17 cellular contexts compared by ENCODE assay signal in genomic region chr2:12059616-12060441, GRCh38.
DNase-seq lines count a peak whose midpoint lies in the region; ATAC-seq and TF ChIP-seq lines count a peak whose summit lies in the region.
"Had no signal": no experiment of that assay in that cellular context is flagged by ENCODE, and none has a peak within 500 bp of the region (broad histone marks: within the 10 kb centered on the region; RNA-seq: fewer than 3 reads in every experiment).

No MANE protein-coding gene starts in this region.

- H4K20me1 ChIP-seq in SK-N-SH (ENCODE audit: insufficient read depth) (no peaks in the 10 kb centered on the region), H9 (ENCODE audit: control insufficient read depth, insufficient read depth, insufficient read length) (no peaks in the 10 kb centered on the region)

- no peak overlapping the region for H3K4me3 ChIP-seq in HFF-Myc (replicated peaks; ENCODE audit: low read depth, low read length)
- no peak overlapping the region for H3K4me3 ChIP-seq in SK-N-SH (ENCODE audit: low read depth in 2 of 2, low read length in 1 of 2)
- no peak overlapping the region for H3K4me3 ChIP-seq in fibroblast of villous mesenchyme (ENCODE audit: low read depth, low read length)
- no peak overlapping the region for H3K4me3 ChIP-seq in upper lobe of left lung
- H3K4me3 ChIP-seq: SK-N-MC, uterus had no signal

- H3K27me3 ChIP-seq in SK-N-SH (ENCODE audit: insufficient read depth) = no peaks in the 10 kb centered on the region
- H3K27me3 ChIP-seq in H9 (ENCODE audit: insufficient read depth, low read length) = no peaks in the 10 kb centered on the region
- no peaks in the 10 kb centered on the region for H3K27me3 ChIP-seq in upper lobe of left lung
- H3K27me3 ChIP-seq: uterus had no signal

- no peak overlapping the region for H3K14ac ChIP-seq in H9 (ENCODE audit: insufficient read depth, low read length)

- WGBS in SK-N-SH (ENCODE audit: low lambda C conversion rate) = 60% methylated on average over 2 of the region's 2 CpGs
- WGBS in H9 (ENCODE audit: extremely low coverage, insufficient read length, low lambda C conversion rate) = no CpG with 5 or more reads among the region's 2 CpGs
- WGBS in upper lobe of left lung, 2 donors = 81 to 89% methylated on average over 2 of the region's 2 CpGs

- no peak for TF ChIP-seq EP300 in SK-N-SH (IDR thresholded peaks at IDR 0.05; ENCODE audit: borderline replicate concordance in 1 of 2, low read depth in 1 of 2, low read length in 1 of 2)
- no peak for TF ChIP-seq EP300 in upper lobe of left lung (IDR thresholded peaks at IDR 0.05)

- H3K79me2 ChIP-seq in SK-N-SH (ENCODE audit: insufficient read depth) (no peaks in the 10 kb centered on the region), H9 (ENCODE audit: insufficient read depth, low read length) (0 out of 2 replicates have a peak, but pooled peaks cover 2% of the 10 kb centered on the region)

- ATAC-seq in upper lobe of left lung (ENCODE audit: low FRiP score in 2 of 2) = no peak

- POLR2A ChIA-PET in SK-N-SH (lab: Yijun Ruan, JAX) = no interaction called here

- TF ChIP-seq POLR2A in upper lobe of left lung (IDR thresholded peaks at IDR 0.05) = no peak

- H3K9me3 Mint-ChIP-seq in H9 = peaks cover 3 to 5% of the 10 kb centered on the region in 2 experiments; a peak in 3 of 5 replicates

- CTCF ChIA-PET in SK-N-SH (lab: Yijun Ruan, JAX) = no interaction called here

- no peak for TF ChIP-seq RAD21 in SK-N-SH (IDR thresholded peaks at IDR 0.05; ENCODE audit: low read length)

- no peak overlapping the region for H2BK15ac ChIP-seq in H9 (ENCODE audit: low read depth, low read length)

- no peak overlapping the region for H4K8ac ChIP-seq in H9 (replicated peaks; ENCODE audit: insufficient read length, low read depth, low read length)

- no peak overlapping the region for H4K91ac ChIP-seq in H9 (ENCODE audit: insufficient read length, low read depth, low read length)

- H3K18ac ChIP-seq in H9 (ENCODE audit: insufficient read length, low read depth, low read length) = no peak overlapping the region

- H4K5ac ChIP-seq in H9 (ENCODE audit: insufficient read length, low read depth, low read length) = no peak overlapping the region

- H2BK20ac ChIP-seq in H9 (ENCODE audit: low read depth, low read length, poor library complexity, severe bottlenecking) = no peak overlapping the region

- H3K56ac ChIP-seq in H9 (ENCODE audit: insufficient read length, low read depth, low read length) = no peak overlapping the region

- H3K79me1 ChIP-seq in H9 (ENCODE audit: insufficient read depth, low read depth, low read length, poor library complexity, severe bottlenecking) = no peaks in the 10 kb centered on the region

- H3K9me2 ChIP-seq in SK-N-SH = no peaks in the 10 kb centered on the region

- H2AFZ ChIP-seq in SK-N-SH (ENCODE audit: low read depth) = no peak overlapping the region
- H2AFZ ChIP-seq in H9 (ENCODE audit: low read length) = no peak overlapping the region

- no peaks in the 10 kb centered on the region for H3K23me2 ChIP-seq in H9 (ENCODE audit: insufficient read length, low read depth, low read length, poor library complexity, severe bottlenecking)

- H2AK5ac ChIP-seq in H9 (ENCODE audit: insufficient read length, low read length) = no peak overlapping the region

- no peak overlapping the region for H2BK5ac ChIP-seq in H9 (ENCODE audit: insufficient read length, low read length)

- no peak overlapping the region for H3K4me3 Mint-ChIP-seq in H9
- H3K4me3 Mint-ChIP-seq: activated CD4-positive, alpha-beta T cell treated with anti-CD3 and anti-CD28 coated beads, Interleukin-2, amount 10 ng/mL, durations not matched to agents 24 days and 14 days had no signal

- H3K4me1 Mint-ChIP-seq in H9 = peaks cover 8 to 18% of the 10 kb centered on the region in 2 experiments

- H3K4me1 ChIP-seq in SK-N-SH (ENCODE audit: control insufficient read depth in 1 of 2, insufficient read depth in 2 of 2, low read depth in 1 of 2, low read length in 1 of 2) = peaks cover 0 to 12% of the 10 kb centered on the region in 2 experiments; a peak in 3 of 4 replicates
- H3K4me1 ChIP-seq in H9 (ENCODE audit: insufficient read depth, low read length) = peaks cover 2% of the 10 kb centered on the region; the same call in 1 of the 2 replicates
- H3K4me1 ChIP-seq in upper lobe of left lung = peaks cover 0 to 6% (median 0%) of the 10 kb centered on the region in 4 donors
- H3K4me1 ChIP-seq: uterus had no signal

- H3K27me3 Mint-ChIP-seq in H9 (ENCODE audit: low read depth) = no peaks in the 10 kb centered on the region; the same call in 1 of the 2 replicates

- DNase-seq in AG08396 (ENCODE audit: low spot score) (peak; percentile 17), HFF-Myc (ENCODE audit: extremely low read depth, low read depth) (peak; percentile 79), SK-N-SH (no peak), fibroblast of villous mesenchyme (ENCODE audit: low read depth) (peak; percentile 68), HT-29 (ENCODE audit: low spot score) (no peak), H9 (no peak), upper lobe of left lung (no peak), putamen (ENCODE audit: low spot score) (no peak)
- DNase-seq: activated CD4-positive, alpha-beta T cell treated with anti-CD3 and anti-CD28 coated beads, Interleukin-2, amount 10 ng/mL, durations not matched to agents 24 days and 14 days; C1 segment of cervical spinal cord; central memory CD4-positive, alpha-beta T cell; islet precursor cell; NCI-H1092; NCI-H526 treated with DMSO at 0.1 percent for 48 hours; stimulated activated CD4-positive, alpha-beta T cell treated with anti-CD3 and anti-CD28 coated beads, Interleukin-12 subunit alpha, Interleukin-12 subunit beta, amount 100 ng/mL, for 4 hours; uterus had no signal

- no peaks in the 10 kb centered on the region for H3K36me3 ChIP-seq in SK-N-SH (replicated peaks in 1 of 2; ENCODE audit: control insufficient read depth in 1 of 2, insufficient read depth in 2 of 2, low read length in 1 of 2)
- H3K36me3 ChIP-seq in upper lobe of left lung = no peaks in the 10 kb centered on the region
- H3K36me3 ChIP-seq: uterus had no signal

- H3K9me3 ChIP-seq in SK-N-SH (no peaks in the 10 kb centered on the region), H9 (ENCODE audit: control insufficient read depth, low read depth, low read length) (no peaks in the 10 kb centered on the region), upper lobe of left lung (no peaks in the 10 kb centered on the region)
- H3K9me3 ChIP-seq: uterus had no signal

- H3T11ph ChIP-seq in H9 (ENCODE audit: low read length) = no peak overlapping the region

- H3K27ac Mint-ChIP-seq in H9 = peak overlapping the region in 1 of 3 experiments; percentile 19; a peak in 1 of 7 replicates
- H3K27ac Mint-ChIP-seq: activated CD4-positive, alpha-beta T cell treated with anti-CD3 and anti-CD28 coated beads, Interleukin-2, amount 10 ng/mL, durations not matched to agents 24 days and 14 days had no signal

- TF ChIP-seq CTCF in HFF-Myc (IDR thresholded peaks at IDR 0.05; ENCODE audit: low read depth, low read length, missing control alignments) = no peak
- no peak for TF ChIP-seq CTCF in SK-N-SH (IDR thresholded peaks at IDR 0.05)
- TF ChIP-seq CTCF in fibroblast of villous mesenchyme (IDR thresholded peaks at IDR 0.05; ENCODE audit: insufficient read depth, low read depth, low read length) = no peak
- TF ChIP-seq CTCF in H9 (conservative IDR thresholded peaks at IDR 0.05) = no peak
- no peak for TF ChIP-seq CTCF in upper lobe of left lung (IDR thresholded peaks at IDR 0.05)

- H3K4me2 ChIP-seq in SK-N-SH = peak overlapping the region; percentile 42
- no peak overlapping the region for H3K4me2 ChIP-seq in H9 (ENCODE audit: insufficient read depth, insufficient read length, low read length)

- no peak overlapping the region for H3K4ac ChIP-seq in H9 (ENCODE audit: low read depth, low read length)

- no peaks in the 10 kb centered on the region for H3K36me3 Mint-ChIP-seq in H9 (ENCODE audit: insufficient read depth in 1 of 3, low read depth in 3 of 3)

- H3K9ac ChIP-seq in SK-N-SH (no peak overlapping the region), H9 (ENCODE audit: extremely low read depth, insufficient read length, low read length) (no peak overlapping the region)

- no peak overlapping the region for H2BK12ac ChIP-seq in H9 (ENCODE audit: insufficient read length, low read depth, low read length)

- no peak overlapping the region for H2BK120ac ChIP-seq in H9 (ENCODE audit: low read depth, low read length, poor library complexity, severe bottlenecking)

- no peaks in the 10 kb centered on the region for H3F3A ChIP-seq in SK-N-SH (replicated peaks; ENCODE audit: insufficient read depth)

- peak overlapping the region in 1 of 2 experiments; percentile 20; a peak in 2 of 4 replicates for H3K27ac ChIP-seq in SK-N-SH (ENCODE audit: low read depth in 2 of 2, low read length in 1 of 2)
- no peak overlapping the region for H3K27ac ChIP-seq in H9 (ENCODE audit: insufficient read length, low read depth, low read length)
- no peak overlapping the region for H3K27ac ChIP-seq in upper lobe of left lung
- H3K27ac ChIP-seq: SK-N-MC, uterus had no signal

- H3K23ac ChIP-seq in H9 (ENCODE audit: insufficient read length, low read depth, low read length) = no peak overlapping the region

TF ChIP-seq in SK-N-SH, 30 proteins besides CTCF, POLR2A, EP300 and RAD21:
- TF ChIP-seq GATA2 (CRISPR knock-in tag; IDR thresholded peaks at IDR 0.05) (no peak), SIN3A (IDR thresholded peaks at IDR 0.05; ENCODE audit: borderline replicate concordance, low read depth, low read length) (no peak), FOSL2 (IDR thresholded peaks at IDR 0.05; ENCODE audit: borderline replicate concordance, low read depth) (peak; percentile 47; the same call in 1 of the 2 replicates), JUND (IDR thresholded peaks at IDR 0.05) (0 out of 2 replicates have a peak, but pooled peaks have one; percentile 12), GABPA (IDR thresholded peaks at IDR 0.05; ENCODE audit: low read depth) (no peak), TAF1 (IDR thresholded peaks at IDR 0.05; ENCODE audit: borderline replicate concordance, low read depth, low read length) (no peak)
TF ChIP-seq in SK-N-SH: peak in this region for 2.

Comparison
In these comparisons a context has a peak if more than half of its experiments do, and no peak if none do; other contexts are left out.
1. DNase-seq: peak in AG08396 (single experiment), HFF-Myc (single experiment) and fibroblast of villous mesenchyme (single experiment); none in SK-N-SH (single experiment), HT-29 (single experiment), H9 (single experiment), upper lobe of left lung (0 of 2) and putamen (single experiment).